ENCODE assay signal across 33 cellular contexts in the genomic region with DNA sequence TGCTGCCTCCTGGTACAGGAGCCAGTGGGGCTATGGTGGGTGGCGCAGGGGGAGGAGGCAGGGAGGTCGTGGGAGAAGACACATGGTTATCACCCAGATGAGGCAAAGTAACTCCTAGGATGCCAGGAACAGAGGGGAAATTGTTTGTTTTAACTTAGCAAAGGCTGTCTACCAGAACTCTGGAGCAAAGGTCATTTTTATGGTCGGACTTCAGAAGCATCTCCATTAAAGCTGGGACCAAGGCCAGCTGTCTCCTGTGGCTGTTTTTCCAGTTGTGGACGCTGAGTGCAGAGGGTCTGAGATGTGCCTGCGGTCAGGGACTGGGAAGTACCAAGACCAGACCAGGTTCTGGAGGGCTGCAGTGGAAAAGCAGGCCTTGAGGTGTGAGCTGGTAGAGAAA.
"Had no signal": no experiment of that assay in that cellular context is flagged by ENCODE, and none has a peak within 500 bp of the region (broad histone marks: within the 10 kb centered on the region; RNA-seq: fewer than 3 reads in every experiment).

No MANE protein-coding gene starts in this region.

- H3K27ac Mint-ChIP-seq: activated B cell treated with CpG ODN at 0.5 μM for 24 hours; activated CD8-positive, alpha-beta T cell treated with anti-CD3 and anti-CD28 coated beads for 36 hours; activated naive CD4-positive, alpha-beta T cell treated with anti-CD3 and anti-CD28 coated beads for 36 hours; activated naive CD4-positive, alpha-beta T cell treated with anti-CD3 and anti-CD28 coated beads, Interleukin-2, amount 50 U/mL, for 24 hours; activated naive CD8-positive, alpha-beta T cell treated with anti-CD3 and anti-CD28 coated beads for 36 hours; activated naive CD8-positive, alpha-beta T cell treated with anti-CD3 and anti-CD28 coated beads, Interleukin-2, amount 50 U/mL, for 24 hours; activated T-helper 1 cell treated with anti-CD3 and anti-CD28 coated beads, Interleukin-12 subunit alpha, Interleukin-12 subunit beta, Interleukin-2, Interleukin-4 antibody, amounts not matched to agents 30 ng/mL and 10 ng/mL and 1 ng/mL, durations not matched to agents 14 hours and 24 hours and 36 hours; activated T-helper 2 cell treated with anti-CD3 and anti-CD28 coated beads, Interferon-gamma antibody, Interleukin-2, Interleukin-4, amounts not matched to agents 10 μg/mL and 5 μg/mL and 100 μg/mL, durations not matched to agents 14 hours and 24 hours and 36 hours; effector memory CD8-positive, alpha-beta T cell; T-helper 17 cell; T-helper 2 cell treated with Interferon-gamma antibody and Interleukin-4, amounts not matched to agents 5 μg/mL and 100 μg/mL, for 36 hours had no signal

- H3K9me3 Mint-ChIP-seq: activated B cell treated with CpG ODN at 0.5 μM for 24 hours; activated CD8-positive, alpha-beta T cell treated with anti-CD3 and anti-CD28 coated beads for 36 hours; activated naive CD4-positive, alpha-beta T cell treated with anti-CD3 and anti-CD28 coated beads for 36 hours; activated naive CD4-positive, alpha-beta T cell treated with anti-CD3 and anti-CD28 coated beads, Interleukin-2, amount 50 U/mL, for 24 hours; activated naive CD8-positive, alpha-beta T cell treated with anti-CD3 and anti-CD28 coated beads for 36 hours; activated naive CD8-positive, alpha-beta T cell treated with anti-CD3 and anti-CD28 coated beads, Interleukin-2, amount 50 U/mL, for 24 hours; activated T-cell treated with anti-CD3 and anti-CD28 coated beads, Interleukin-2, amount 50 U/mL, for 4 hours; activated T-helper 1 cell treated with anti-CD3 and anti-CD28 coated beads, Interleukin-12 subunit alpha, Interleukin-12 subunit beta, Interleukin-2, Interleukin-4 antibody, amounts not matched to agents 30 ng/mL and 10 ng/mL and 1 ng/mL, durations not matched to agents 14 hours and 24 hours and 36 hours; activated T-helper 2 cell treated with anti-CD3 and anti-CD28 coated beads, Interferon-gamma antibody, Interleukin-2, Interleukin-4, amounts not matched to agents 10 μg/mL and 5 μg/mL and 100 μg/mL, durations not matched to agents 14 hours and 24 hours and 36 hours; effector memory CD8-positive, alpha-beta T cell; T-helper 2 cell treated with Interferon-gamma antibody and Interleukin-4, amounts not matched to agents 5 μg/mL and 100 μg/mL, for 36 hours had no signal

- ATAC-seq: activated CD4-positive, CD25-positive, alpha-beta regulatory T cell treated with anti-CD3 and anti-CD28 coated beads, Interleukin-2, amount 50 U/mL, for 24 hours; activated CD8-positive, alpha-beta T cell treated with anti-CD3 and anti-CD28 coated beads for 36 hours; activated naive CD8-positive, alpha-beta T cell treated with anti-CD3 and anti-CD28 coated beads, Interleukin-2, amount 50 U/mL, for 24 hours; activated T-cell treated with anti-CD3 and anti-CD28 coated beads, Interleukin-2, amount 50 U/mL, for 4 hours; body of pancreas; effector memory CD8-positive, alpha-beta T cell; foreskin keratinocyte; gastrocnemius medialis; T-helper 17 cell had no signal

- H3K4me3 Mint-ChIP-seq: activated B cell treated with CpG ODN at 0.5 μM for 24 hours; activated CD8-positive, alpha-beta T cell treated with anti-CD3 and anti-CD28 coated beads for 36 hours; activated naive CD4-positive, alpha-beta T cell treated with anti-CD3 and anti-CD28 coated beads for 36 hours; activated naive CD4-positive, alpha-beta T cell treated with anti-CD3 and anti-CD28 coated beads, Interleukin-2, amount 50 U/mL, for 24 hours; activated naive CD8-positive, alpha-beta T cell treated with anti-CD3 and anti-CD28 coated beads for 36 hours; activated naive CD8-positive, alpha-beta T cell treated with anti-CD3 and anti-CD28 coated beads, Interleukin-2, amount 50 U/mL, for 24 hours; activated T-cell treated with anti-CD3 and anti-CD28 coated beads, Interleukin-2, amount 50 U/mL, for 4 hours; activated T-helper 1 cell treated with anti-CD3 and anti-CD28 coated beads, Interleukin-12 subunit alpha, Interleukin-12 subunit beta, Interleukin-2, Interleukin-4 antibody, amounts not matched to agents 30 ng/mL and 10 ng/mL and 1 ng/mL, durations not matched to agents 14 hours and 24 hours and 36 hours; effector memory CD8-positive, alpha-beta T cell; T-helper 17 cell; T-helper 2 cell treated with Interferon-gamma antibody and Interleukin-4, amounts not matched to agents 5 μg/mL and 100 μg/mL, for 36 hours had no signal

- H3K9me3 ChIP-seq: adrenal gland, body of pancreas, esophagus muscularis mucosa, gastrocnemius medialis had no signal

- H3K27ac ChIP-seq: adrenal gland, body of pancreas, esophagus muscularis mucosa, foreskin keratinocyte, gastrocnemius medialis, WERI-Rb-1 had no signal

- H3K4me3 ChIP-seq: adrenal gland, body of pancreas, esophagus muscularis mucosa, gastrocnemius medialis had no signal

- DNase-seq: activated B cell treated with CpG ODN at 0.5 μM for 24 hours; activated CD4-positive, alpha-beta T cell treated with anti-CD3 and anti-CD28 coated beads for 48 hours; activated CD4-positive, alpha-beta T cell treated with anti-CD3 and anti-CD28 coated beads, Interleukin-2, amount 50 U/mL, for 1 hour; activated CD4-positive, alpha-beta T cell treated with anti-CD3 and anti-CD28 coated beads, Interleukin-2, amount 50 U/mL, for 48 hours; activated CD8-positive, alpha-beta memory T cell treated with anti-CD3 and anti-CD28 coated beads for 24 hours; activated CD8-positive, alpha-beta T cell treated with anti-CD3 and anti-CD28 coated beads for 36 hours; activated effector memory CD4-positive, alpha-beta T cell treated with anti-CD3 and anti-CD28 coated beads, Interleukin-2, amount 50 U/mL, for 16 hours; activated naive CD4-positive, alpha-beta T cell treated with anti-CD3 and anti-CD28 coated beads for 36 hours; activated naive CD8-positive, alpha-beta T cell treated with anti-CD3 and anti-CD28 coated beads for 36 hours; activated naive CD8-positive, alpha-beta T cell treated with anti-CD3 and anti-CD28 coated beads, Interleukin-2, amount 50 U/mL, for 24 hours; activated T-cell treated with anti-CD3 and anti-CD28 coated beads, Interleukin-2, amount 50 U/mL, for 4 hours; adrenal gland; amygdala; aorta; caudate nucleus; cortex of kidney; dermis blood vessel endothelial cell; effector CD4-positive, alpha-beta T cell; effector memory CD8-positive, alpha-beta T cell; erythroblast; foreskin keratinocyte; gastrocnemius medialis; T-helper 1 cell; T-helper 17 cell; T1000; WERI-Rb-1 had no signal

- H3K27me3 ChIP-seq: adrenal gland, body of pancreas, esophagus muscularis mucosa, foreskin keratinocyte, gastrocnemius medialis had no signal

- H3K36me3 ChIP-seq: adrenal gland, esophagus muscularis mucosa, gastrocnemius medialis, WERI-Rb-1 had no signal

- H3K27me3 Mint-ChIP-seq: activated B cell treated with CpG ODN at 0.5 μM for 24 hours; activated CD8-positive, alpha-beta T cell treated with anti-CD3 and anti-CD28 coated beads for 36 hours; activated naive CD4-positive, alpha-beta T cell treated with anti-CD3 and anti-CD28 coated beads, Interleukin-2, amount 50 U/mL, for 24 hours; activated naive CD8-positive, alpha-beta T cell treated with anti-CD3 and anti-CD28 coated beads for 36 hours; activated naive CD8-positive, alpha-beta T cell treated with anti-CD3 and anti-CD28 coated beads, Interleukin-2, amount 50 U/mL, for 24 hours had no signal

- H3K36me3 Mint-ChIP-seq: activated naive CD4-positive, alpha-beta T cell treated with anti-CD3 and anti-CD28 coated beads, Interleukin-2, amount 50 U/mL, for 24 hours; activated naive CD8-positive, alpha-beta T cell treated with anti-CD3 and anti-CD28 coated beads for 36 hours had no signal

- H3K4me1 Mint-ChIP-seq: activated B cell treated with CpG ODN at 0.5 μM for 24 hours; activated naive CD4-positive, alpha-beta T cell treated with anti-CD3 and anti-CD28 coated beads, Interleukin-2, amount 50 U/mL, for 24 hours; activated naive CD8-positive, alpha-beta T cell treated with anti-CD3 and anti-CD28 coated beads for 36 hours; activated naive CD8-positive, alpha-beta T cell treated with anti-CD3 and anti-CD28 coated beads, Interleukin-2, amount 50 U/mL, for 24 hours; T-helper 17 cell had no signal

- H3K4me1 ChIP-seq: adrenal gland had no signal
